Comparison of ENCODE assay signal across 19 cellular contexts in genomic region chr15:66196565-66196964, GRCh38. TPM values are rescaled to one million over a fixed set of nuclear protein-coding genes. Genes with fewer than 3 reads are reported as not detected.
A peak's percentile ranks its signal among the peaks of the same experiment; 100 is the strongest.
DNase-seq lines count a peak whose midpoint lies in the region; TF ChIP-seq lines count a peak whose summit lies in the region.
"Had no signal": no experiment of that assay in that cellular context is flagged by ENCODE, and none has a peak within 500 bp of the region (broad histone marks: within the 10 kb centered on the region; RNA-seq: fewer than 3 reads in every experiment).

No MANE protein-coding gene starts in this region.

- H3K4me3 ChIP-seq in epithelial cell of proximal tubule (ENCODE audit: low read depth, low read length) (no peak overlapping the region), osteoblast (ENCODE audit: insufficient read depth, low read length) (no peak overlapping the region), prostate gland (no peak overlapping the region)
- H3K4me3 ChIP-seq: left lung had no signal

- H3K4me2 ChIP-seq in osteoblast (ENCODE audit: insufficient read depth, low read length): no peak overlapping the region

- no peaks in the 10 kb centered on the region for H4K20me1 ChIP-seq in osteoblast (ENCODE audit: insufficient read depth, low read length)

- H3K27me3 ChIP-seq in osteoblast (ENCODE audit: insufficient read depth, low read length): no peaks in the 10 kb centered on the region
- no peaks in the 10 kb centered on the region for H3K27me3 ChIP-seq in prostate gland (replicated peaks; ENCODE audit: insufficient read depth)
- H3K27me3 ChIP-seq: brain microvascular endothelial cell had no signal

- intact Hi-C loops in prostate gland (cut with DNase I): no loop called here

- H3K9me3 ChIP-seq in osteoblast (ENCODE audit: low read depth, low read length) (no peaks in the 10 kb centered on the region), prostate gland (no peaks in the 10 kb centered on the region)
- H3K9me3 ChIP-seq: left lung, neutrophil had no signal

- DNase-seq in H4 (ENCODE audit: low spot score) (peak; percentile 54), RPMI7951 (ENCODE audit: low read depth) (peak; percentile 17), epithelial cell of proximal tubule (ENCODE audit: low read depth) (peak; percentile 20), osteoblast (ENCODE audit: insufficient read length, low spot score, missing footprints) (peak; percentile 50), cortex of kidney (lab: John Stamatoyannopoulos, UW) (no peak), T-helper 1 cell (no peak), prostate gland (ENCODE audit: low spot score) (no peak), mesenteric fat pad (ENCODE audit: low spot score) (no peak)
- DNase-seq: activated T-cell treated with anti-CD3 and anti-CD28 coated beads, Interleukin-2, amount 50 U/mL, for 4 hours; brain microvascular endothelial cell; dermis blood vessel endothelial cell; DMS79; left lung; NCI-H1105; NCI-H526 treated with DMSO at 0.1 percent for 48 hours; SHP77 treated with DMSO at 0.1 percent for 48 hours had no signal

- TF ChIP-seq CTCF in epithelial cell of proximal tubule (conservative IDR thresholded peaks at IDR 0.05; ENCODE audit: low read depth, low read length) (no peak), osteoblast (IDR thresholded peaks at IDR 0.05; ENCODE audit: extremely low read depth, low read depth, low read length) (no peak), prostate gland (IDR thresholded peaks at IDR 0.05) (no peak)

- 27% methylated on average over 2 of the region's 2 CpGs for WGBS in prostate gland

- H3K36me3 ChIP-seq in osteoblast (ENCODE audit: insufficient read depth, low read length) (no peaks in the 10 kb centered on the region), prostate gland (no peaks in the 10 kb centered on the region)
- H3K36me3 ChIP-seq: brain microvascular endothelial cell, left lung, neutrophil had no signal

- no peaks in the 10 kb centered on the region for H3K79me2 ChIP-seq in osteoblast (ENCODE audit: insufficient read depth, low read length)

- no peak for TF ChIP-seq POLR2A in prostate gland (IDR thresholded peaks at IDR 0.05)

- H3K4me1 ChIP-seq in osteoblast (ENCODE audit: insufficient read depth, low read length) (no peaks in the 10 kb centered on the region), prostate gland (replicated peaks) (no peaks in the 10 kb centered on the region)
- H3K4me1 ChIP-seq: left lung had no signal

- no peak overlapping the region for H2AFZ ChIP-seq in osteoblast (ENCODE audit: low read length)

- H3K27ac ChIP-seq in osteoblast (ENCODE audit: low read depth, low read length) (no peak overlapping the region), prostate gland (no peak overlapping the region)
- H3K27ac ChIP-seq: brain microvascular endothelial cell, left lung, neutrophil had no signal

RNA-seq across cellular contexts. Expression of gene MEGF11, which starts 57.0 kb away (rescaled TPM):
- 0.02 TPM in 1 of 2 replicates, not detected in the other for total RNA-seq in H4 (2014; rRNA removed; shearing (Covaris generic))
- not detected in 2 replicates for total RNA-seq in RPMI7951 (2014; rRNA removed; shearing (Covaris generic))
- total RNA-seq in epithelial cell of proximal tubule (0.65 and 3.7 TPM in 2 replicates), osteoblast (not detected in 2 replicates), prostate gland (not detected), mesenteric fat pad (not detected)
- total RNA-seq: activated naive CD4-positive, alpha-beta T cell treated with anti-CD3 and anti-CD28 coated beads, Interleukin-2, amount 50 U/mL, for 72 hours; activated T-cell treated with anti-CD3 and anti-CD28 coated beads, Interleukin-2, amount 50 U/mL, for 4 hours; dermis blood vessel endothelial cell; endothelial cell of umbilical vein had no signal

Comparison
In these comparisons a context has a peak if more than half of its experiments do, and no peak if none do; other contexts are left out.
1. DNase-seq: peak in H4 (single experiment), RPMI7951 (single experiment), epithelial cell of proximal tubule (single experiment) and osteoblast (single experiment); none in cortex of kidney (single experiment), T-helper 1 cell (0 of 5), prostate gland (single experiment) and mesenteric fat pad (single experiment).